ENCODE assay signal across 25 cellular contexts in the genomic region with DNA sequence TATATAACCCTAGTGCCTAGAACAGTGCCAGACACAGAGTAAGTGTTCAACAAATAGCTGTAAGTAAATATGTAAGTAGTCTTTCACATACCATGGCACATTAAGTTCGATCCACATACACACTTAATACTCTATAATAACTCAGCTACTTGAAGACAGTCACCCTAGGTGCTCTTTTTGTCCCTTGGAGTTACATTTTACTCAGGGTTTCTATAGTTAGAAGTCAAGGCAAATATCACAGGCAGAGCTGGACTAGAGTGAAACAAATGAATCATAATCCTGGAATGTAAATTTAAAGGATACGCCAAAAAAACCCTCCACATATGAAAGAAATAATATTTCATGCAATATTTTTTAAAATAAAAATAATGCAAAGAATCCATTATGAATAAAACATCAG.
DNase-seq lines count a peak whose midpoint lies in the region; ATAC-seq, FAIRE-seq and TF ChIP-seq lines count a peak whose summit lies in the region.
"Had no signal": no experiment of that assay in that cellular context is flagged by ENCODE, and none has a peak within 500 bp of the region (broad histone marks: within the 10 kb centered on the region; RNA-seq: fewer than 3 reads in every experiment).

No MANE protein-coding gene starts in this region.

- H3K27me3 ChIP-seq in right cardiac atrium (ENCODE audit: control insufficient read depth, insufficient read depth): no peaks in the 10 kb centered on the region
- H3K27me3 ChIP-seq in bronchial epithelial cell (ENCODE audit: control insufficient read depth, insufficient read depth, low read length): no peaks in the 10 kb centered on the region
- H3K27me3 ChIP-seq in foreskin keratinocyte: no peaks in the 10 kb centered on the region
- H3K27me3 ChIP-seq in tibial artery: no peaks in the 10 kb centered on the region
- no peaks in the 10 kb centered on the region for H3K27me3 ChIP-seq in CD8-positive, alpha-beta memory T cell (ENCODE audit: insufficient read depth, low read length, poor library complexity, severe bottlenecking)
- H3K27me3 ChIP-seq: cardiac muscle cell, esophagus squamous epithelium had no signal

- POLR2A ChIA-PET in CD8-positive, alpha-beta memory T cell (lab: Charles Lee): no interaction called here

- FAIRE-seq in bronchial epithelial cell (lab: Jason Lieb, UNC): no peak
- FAIRE-seq: GM12891 had no signal

- H3K4me1 Mint-ChIP-seq in CD8-positive, alpha-beta memory T cell: no peaks in the 10 kb centered on the region
- H3K4me1 Mint-ChIP-seq: activated naive CD8-positive, alpha-beta T cell treated with anti-CD3 and anti-CD28 coated beads for 36 hours; stimulated activated naive CD8-positive, alpha-beta T cell treated with anti-CD3 and anti-CD28 coated beads, Interleukin-15, amount 100 ng/mL, for 72 hours had no signal

- TF ChIP-seq CTCF in bronchial epithelial cell (IDR thresholded peaks at IDR 0.05; ENCODE audit: insufficient read depth, low read length, severe bottlenecking): no peak
- TF ChIP-seq CTCF in foreskin keratinocyte (conservative IDR thresholded peaks at IDR 0.05): no peak
- TF ChIP-seq CTCF in tibial artery (IDR thresholded peaks at IDR 0.05): no peak

- H3K27ac Mint-ChIP-seq in CD8-positive, alpha-beta memory T cell: no peak overlapping the region
- H3K27ac Mint-ChIP-seq: activated CD8-positive, alpha-beta T cell treated with anti-CD3 and anti-CD28 coated beads, Interleukin-2, amount 10 ng/mL, durations not matched to agents 7 days and 5 days; activated naive CD8-positive, alpha-beta T cell treated with anti-CD3 and anti-CD28 coated beads for 36 hours; natural killer cell treated with Interleukin-12 subunit alpha and Interleukin-12 subunit beta and Interleukin-15 and Interleukin-18, amount 100 ng/mL, for 72 hours; stimulated activated naive CD8-positive, alpha-beta T cell treated with anti-CD3 and anti-CD28 coated beads, Interleukin-15, amount 100 ng/mL, for 72 hours; T-helper 2 cell treated with Interferon-gamma antibody and Interleukin-4, amounts not matched to agents 5 μg/mL and 100 μg/mL, for 36 hours had no signal

- H3K4me1 ChIP-seq in right cardiac atrium (ENCODE audit: control insufficient read depth, insufficient read depth, low read length): peaks cover 10% of the 10 kb centered on the region
- H3K4me1 ChIP-seq in foreskin keratinocyte: peaks cover 22% of the 10 kb centered on the region
- H3K4me1 ChIP-seq in tibial artery: peaks cover 0 to 44% (median 7%) of the 10 kb centered on the region in 4 donors
- no peaks in the 10 kb centered on the region for H3K4me1 ChIP-seq in CD8-positive, alpha-beta memory T cell (ENCODE audit: insufficient read depth, low read length)

- no peak overlapping the region for H3K4me3 Mint-ChIP-seq in CD8-positive, alpha-beta memory T cell
- H3K4me3 Mint-ChIP-seq: activated CD8-positive, alpha-beta T cell treated with anti-CD3 and anti-CD28 coated beads, Interleukin-2, amount 10 ng/mL, durations not matched to agents 7 days and 5 days; activated naive CD8-positive, alpha-beta T cell treated with anti-CD3 and anti-CD28 coated beads for 36 hours; activated T-cell treated with anti-CD3 and anti-CD28 coated beads, Interleukin-2, amount 50 U/mL, for 4 hours; H9; natural killer cell treated with Interleukin-12 subunit alpha and Interleukin-12 subunit beta and Interleukin-15 and Interleukin-18, amount 100 ng/mL, for 72 hours; stimulated activated naive CD8-positive, alpha-beta T cell treated with anti-CD3 and anti-CD28 coated beads, Interleukin-15, amount 100 ng/mL, for 72 hours; T-helper 2 cell treated with Interferon-gamma antibody and Interleukin-4, amounts not matched to agents 5 μg/mL and 100 μg/mL, for 36 hours had no signal

- ATAC-seq in Right ventricle myocardium superior (ENCODE audit: poor library complexity) (peak; percentile 47), right cardiac atrium (no peak), foreskin keratinocyte (no peak), HG03571 (IDR thresholded peaks at IDR 0.05; ENCODE audit: unreplicated experiment) (no peak)
- ATAC-seq: activated CD8-positive, alpha-beta T cell treated with anti-CD3 and anti-CD28 coated beads, Interleukin-2, amount 10 ng/mL, durations not matched to agents 7 days and 5 days; activated T-cell treated with anti-CD3 and anti-CD28 coated beads, Interleukin-2, amount 50 U/mL, for 4 hours; natural killer cell treated with Interleukin-12 subunit alpha and Interleukin-12 subunit beta and Interleukin-15 and Interleukin-18, amount 100 ng/mL, for 72 hours; stimulated activated naive CD8-positive, alpha-beta T cell treated with anti-CD3 and anti-CD28 coated beads, Interleukin-15, amount 100 ng/mL, for 72 hours had no signal

- no peak overlapping the region for H3K4me3 ChIP-seq in right cardiac atrium (ENCODE audit: low read length)
- H3K4me3 ChIP-seq in bronchial epithelial cell (ENCODE audit: low read depth, low read length): no peak overlapping the region
- H3K4me3 ChIP-seq in tibial artery: no peak overlapping the region
- no peak overlapping the region for H3K4me3 ChIP-seq in CD8-positive, alpha-beta memory T cell (ENCODE audit: low read length)
- H3K4me3 ChIP-seq: cardiac muscle cell, esophagus squamous epithelium, smooth muscle cell had no signal

- CTCF ChIA-PET in CD8-positive, alpha-beta memory T cell (lab: Charles Lee): no interaction called here

- H3K9me3 ChIP-seq in right cardiac atrium (ENCODE audit: control insufficient read depth, low read length) (no peaks in the 10 kb centered on the region), tibial artery (peaks cover 0 to 5% (median 0%) of the 10 kb centered on the region in 3 donors)
- H3K9me3 ChIP-seq in CD8-positive, alpha-beta memory T cell (ENCODE audit: low read length): no peaks in the 10 kb centered on the region
- H3K9me3 ChIP-seq: esophagus squamous epithelium had no signal

- H3K36me3 Mint-ChIP-seq in CD8-positive, alpha-beta memory T cell: no peaks in the 10 kb centered on the region
- H3K36me3 Mint-ChIP-seq: activated naive CD8-positive, alpha-beta T cell treated with anti-CD3 and anti-CD28 coated beads for 36 hours; natural killer cell treated with Interleukin-12 subunit alpha and Interleukin-12 subunit beta and Interleukin-15 and Interleukin-18, amount 100 ng/mL, for 72 hours had no signal

- H3K27me3 Mint-ChIP-seq in CD8-positive, alpha-beta memory T cell: no peaks in the 10 kb centered on the region
- H3K27me3 Mint-ChIP-seq: activated naive CD8-positive, alpha-beta T cell treated with anti-CD3 and anti-CD28 coated beads for 36 hours; natural killer cell treated with Interleukin-12 subunit alpha and Interleukin-12 subunit beta and Interleukin-15 and Interleukin-18, amount 100 ng/mL, for 72 hours; stimulated activated naive CD8-positive, alpha-beta T cell treated with anti-CD3 and anti-CD28 coated beads, Interleukin-15, amount 100 ng/mL, for 72 hours had no signal

- H3K36me3 ChIP-seq in bronchial epithelial cell (ENCODE audit: control insufficient read depth, insufficient read depth, low read length): no peaks in the 10 kb centered on the region
- H3K36me3 ChIP-seq in tibial artery: no peaks in the 10 kb centered on the region
- no peaks in the 10 kb centered on the region for H3K36me3 ChIP-seq in CD8-positive, alpha-beta memory T cell (ENCODE audit: insufficient read depth, low read length)
- H3K36me3 ChIP-seq: cardiac muscle cell, esophagus squamous epithelium had no signal

- intact Hi-C loops in Right ventricle myocardium superior (cut with DNase I) (no loop called here), right cardiac atrium (cut with DNase I) (no loop called here), tibial artery (cut with DNase I; ENCODE audit: low total_unique reads) (no loop called here)

- H3K27ac ChIP-seq in right cardiac atrium (ENCODE audit: low read length) (no peak overlapping the region), foreskin keratinocyte (no peak overlapping the region), tibial artery (peak overlapping the region; percentile 12 to 52)
- no peak overlapping the region for H3K27ac ChIP-seq in CD8-positive, alpha-beta memory T cell (ENCODE audit: low read depth, low read length)
- H3K27ac ChIP-seq: cardiac muscle cell, esophagus squamous epithelium had no signal

- no peak for DNase-seq in Right ventricle myocardium superior
- no peak for DNase-seq in right cardiac atrium
- DNase-seq in bronchial epithelial cell (ENCODE audit: low read depth): peak; percentile 64
- peak; percentile 34 to 52 for DNase-seq in foreskin keratinocyte
- no peak for DNase-seq in tibial artery
- DNase-seq in GF-D8 (lab: John Stamatoyannopoulos, UW): no peak
- no peak for DNase-seq in CD8-positive, alpha-beta memory T cell
- DNase-seq: activated CD8-positive, alpha-beta T cell treated with anti-CD3 and anti-CD28 coated beads, Interleukin-2, amount 10 ng/mL, durations not matched to agents 7 days and 5 days; activated naive CD8-positive, alpha-beta T cell treated with anti-CD3 and anti-CD28 coated beads for 36 hours; activated T-cell treated with anti-CD3 and anti-CD28 coated beads, Interleukin-2, amount 50 U/mL, for 4 hours; C1 segment of cervical spinal cord; esophagus squamous epithelium; H9; NCI-H1417; NCI-H2171 treated with DMSO at 0.1 percent for 48 hours; NCI-H748 treated with DMSO at 0.1 percent for 48 hours; posterior cingulate gyrus; stimulated activated CD4-positive, alpha-beta T cell treated with anti-CD3 and anti-CD28 coated beads, Interleukin-4, amount 100 ng/mL, for 1 hour; stimulated activated naive CD8-positive, alpha-beta T cell treated with anti-CD3 and anti-CD28 coated beads, Interleukin-15, amount 100 ng/mL, for 72 hours had no signal

- 60% methylated on average over 2 of the region's 2 CpGs for WGBS in right cardiac atrium

- H3K9me3 Mint-ChIP-seq in CD8-positive, alpha-beta memory T cell: peaks cover 0 to 22% (median 2%) of the 10 kb centered on the region in 5 donors
- H3K9me3 Mint-ChIP-seq: T-helper 2 cell treated with Interferon-gamma antibody and Interleukin-4, amounts not matched to agents 5 μg/mL and 100 μg/mL, for 36 hours had no signal

Comparison
In these comparisons a context has a peak if more than half of its experiments do, and no peak if none do; other contexts are left out.
1. DNase-seq: peak in bronchial epithelial cell (single experiment) and foreskin keratinocyte (2 of 2); none in Right ventricle myocardium superior (single experiment), right cardiac atrium (0 of 3), tibial artery (0 of 2), GF-D8 (single experiment) and CD8-positive, alpha-beta memory T cell (0 of 5).
2. H3K27ac ChIP-seq: peak in tibial artery (2 of 2); none in right cardiac atrium (single experiment), foreskin keratinocyte (single experiment) and CD8-positive, alpha-beta memory T cell (single experiment).